16 cellular contexts compared by ENCODE assay signal in genomic region chr10:615583-616152, GRCh38.
DNase-seq lines count a peak whose midpoint lies in the region; ATAC-seq and TF ChIP-seq lines count a peak whose summit lies in the region.
"Had no signal": no experiment of that assay in that cellular context is flagged by ENCODE, and none has a peak within 500 bp of the region (broad histone marks: within the 10 kb centered on the region; RNA-seq: fewer than 3 reads in every experiment).

No MANE protein-coding gene starts in this region.

- H3K4me1 ChIP-seq in SJSA1 (replicated peaks), result peaks cover 41% of the 10 kb centered on the region
- H3K4me1 ChIP-seq in endodermal cell (ENCODE audit: control insufficient read depth, insufficient read depth, low read length), result no peaks in the 10 kb centered on the region

- H3K27me3 Mint-ChIP-seq in endodermal cell (ENCODE audit: insufficient read depth), result no peaks in the 10 kb centered on the region
- no peaks in the 10 kb centered on the region for H3K27me3 Mint-ChIP-seq in neural crest cell (ENCODE audit: low read depth)
- H3K27me3 Mint-ChIP-seq in T-cell, result peaks cover 10 to 41% of the 10 kb centered on the region in 2 donors

- 93 to 94% methylated on average over 11 to 13 of the region's 13 CpGs for WGBS in endodermal cell (ENCODE audit: insufficient coverage in 1 of 2, insufficient read length in 1 of 2), 2 experiments

- no peak overlapping the region for H3K9ac ChIP-seq in endodermal cell (ENCODE audit: extremely low read depth, low read length, poor library complexity, severe bottlenecking)

- H3K36me3 Mint-ChIP-seq in endodermal cell (ENCODE audit: low read depth) (no peaks in the 10 kb centered on the region), neural crest cell (ENCODE audit: low read depth) (no peaks in the 10 kb centered on the region), T-cell (no peaks in the 10 kb centered on the region)

- H3K36me3 ChIP-seq in SJSA1 (peaks cover 7% of the 10 kb centered on the region), endodermal cell (ENCODE audit: control insufficient read depth, insufficient read depth, low read length) (no peaks in the 10 kb centered on the region)
- H3K36me3 ChIP-seq: HAP-1 had no signal

- no peak overlapping the region for H3K4me3 ChIP-seq in SJSA1
- no peak overlapping the region for H3K4me3 ChIP-seq in endodermal cell (ENCODE audit: low read length)
- H3K4me3 ChIP-seq: HAP-1, skin epidermis had no signal

- H3K4me3 Mint-ChIP-seq in endodermal cell (no peak overlapping the region), neural crest cell (peak overlapping the region; percentile 0), T-cell (no peak overlapping the region)
- H3K4me3 Mint-ChIP-seq: T-helper 1 cell treated with Interleukin-12 subunit alpha and Interleukin-12 subunit beta and Interleukin-4 antibody, amounts not matched to agents 30 μg/mL and 1 μg/mL, for 36 hours had no signal

- H3K27me3 ChIP-seq in SJSA1 (replicated peaks), result no peaks in the 10 kb centered on the region
- H3K27me3 ChIP-seq in endodermal cell (ENCODE audit: control insufficient read depth, insufficient read depth, low read length, poor library complexity, severe bottlenecking), result no peaks in the 10 kb centered on the region

- H3K27ac Mint-ChIP-seq in endodermal cell, result peak overlapping the region; percentile 22
- H3K27ac Mint-ChIP-seq in neural crest cell (ENCODE audit: unreplicated experiment), result no peak overlapping the region
- H3K27ac Mint-ChIP-seq in T-cell, result no peak overlapping the region
- H3K27ac Mint-ChIP-seq: T-helper 1 cell treated with Interleukin-12 subunit alpha and Interleukin-12 subunit beta and Interleukin-4 antibody, amounts not matched to agents 30 μg/mL and 1 μg/mL, for 36 hours had no signal

- ATAC-seq in T-cell (replicated peaks in 1 of 4) (no peak), HG03342 (IDR thresholded peaks at IDR 0.05; ENCODE audit: unreplicated experiment) (no peak)

- DNase-seq in Ammon's horn (ENCODE audit: low spot score), result peak; percentile 54
- DNase-seq in SJSA1 (ENCODE audit: low read depth in 1 of 2, low spot score in 2 of 2), result peak; percentile 84 to 93
- no peak for DNase-seq in endodermal cell
- DNase-seq in neural crest cell (ENCODE audit: low read depth, low spot score), result no peak
- DNase-seq in T-cell, result no peak
- DNase-seq in stimulated activated naive CD4-positive, alpha-beta T cell (lab: John Stamatoyannopoulos, UW), result no peak
- no peak for DNase-seq in OCI-M1 (lab: John Stamatoyannopoulos, UW)
- DNase-seq: activated CD8-positive, alpha-beta memory T cell treated with anti-CD3 and anti-CD28 coated beads for 24 hours; activated naive CD4-positive, alpha-beta T cell treated with anti-CD3 and anti-CD28 coated beads, Interleukin-2, amount 50 U/mL, for 16 hours; effector CD4-positive, alpha-beta T cell; NCI-H2029 had no signal

- POLR2A ChIA-PET in T-cell (lab: Charles Lee), result no interaction called here

- H3K4me1 Mint-ChIP-seq in endodermal cell (peaks cover 6% of the 10 kb centered on the region), neural crest cell (peaks cover 58% of the 10 kb centered on the region), T-cell (peaks cover 5 to 7% (median 7%) of the 10 kb centered on the region in 3 donors)

- peaks cover 6% of the 10 kb centered on the region for H3K9me3 ChIP-seq in SJSA1 (replicated peaks)
- H3K9me3 ChIP-seq in endodermal cell (ENCODE audit: control insufficient read depth, low read length), result no peaks in the 10 kb centered on the region
- H3K9me3 ChIP-seq: HAP-1 had no signal

- CTCF ChIA-PET in T-cell (lab: Charles Lee), result no interaction called here

- no peaks in the 10 kb centered on the region for H3K9me3 Mint-ChIP-seq in endodermal cell
- H3K9me3 Mint-ChIP-seq in neural crest cell, result no peaks in the 10 kb centered on the region
- H3K9me3 Mint-ChIP-seq in T-cell, result no peaks in the 10 kb centered on the region
- H3K9me3 Mint-ChIP-seq: T-helper 1 cell treated with Interleukin-12 subunit alpha and Interleukin-12 subunit beta and Interleukin-4 antibody, amounts not matched to agents 30 μg/mL and 1 μg/mL, for 36 hours had no signal

- H3K27ac ChIP-seq in SJSA1 (peak overlapping the region; percentile 74), endodermal cell (ENCODE audit: low read depth, low read length) (no peak overlapping the region)
- H3K27ac ChIP-seq: C4-2B had no signal

- no peak for TF ChIP-seq CTCF in endodermal cell (conservative IDR thresholded peaks at IDR 0.05)
- no peak for TF ChIP-seq CTCF in neural crest cell (conservative IDR thresholded peaks at IDR 0.05)

Comparison
In these comparisons a context has a peak if more than half of its experiments do, and no peak if none do; other contexts are left out.
1. DNase-seq: peak in Ammon's horn (single experiment) and SJSA1 (2 of 2); none in endodermal cell (single experiment), neural crest cell (single experiment), T-cell (0 of 34), stimulated activated naive CD4-positive, alpha-beta T cell (0 of 6) and OCI-M1 (single experiment).